37 cellular contexts compared by ENCODE assay signal in genomic region chr3:126446301-126446700, GRCh38. TPM values are rescaled to one million over a fixed set of nuclear protein-coding genes. Genes with fewer than 3 reads are reported as not detected.
A peak's percentile ranks its signal among the peaks of the same experiment; 100 is the strongest.
DNase-seq lines count a peak whose midpoint lies in the region; ATAC-seq and TF ChIP-seq lines count a peak whose summit lies in the region.
"Had no signal": no experiment of that assay in that cellular context is flagged by ENCODE, and none has a peak within 500 bp of the region (broad histone marks: within the 10 kb centered on the region; RNA-seq: fewer than 3 reads in every experiment).

No MANE protein-coding gene starts in this region.

- CTCF ChIA-PET in WTC11 (lab: Charles Lee): interaction anchor here (0.7 to 1.5 kb wide), 3 partner anchors 96 to 187 kb away, joined by 3 to 4 read pairs (median 4); no protein-coding TSS in a partner anchor

- peak; percentile 7 for DNase-seq in NCI-H2171 treated with DMSO at 0.1 percent for 48 hours (lab: John Stamatoyannopoulos, UW)
- no peak for DNase-seq in NCI-H2171 (lab: John Stamatoyannopoulos, UW)
- peak; percentile 46 for DNase-seq in WTC11 (ENCODE audit: low spot score)
- no peak for DNase-seq in right lobe of liver
- DNase-seq in stimulated activated CD8-positive, alpha-beta memory T cell treated with anti-CD3 and anti-CD28 coated beads, Interleukin-4, amount 100 ng/mL, for 48 hours: peak; percentile 19
- DNase-seq in effector CD4-positive, alpha-beta T cell: no peak
- DNase-seq in NCI-H748 (lab: John Stamatoyannopoulos, UW; ENCODE audit: unreplicated experiment): no peak
- no peak for DNase-seq in T-helper 9 cell
- DNase-seq: activated CD4-positive, alpha-beta T cell treated with anti-CD3 and anti-CD28 coated beads, Interleukin-2, amount 10 ng/mL, durations not matched to agents 7 days and 5 days; activated CD8-positive, alpha-beta memory T cell treated with anti-CD3 and anti-CD28 coated beads, Interleukin-2, amount 10 ng/mL, durations not matched to agents 7 days and 5 days; activated naive CD4-positive, alpha-beta T cell treated with Interleukin-2 at 50 U/mL for 16 hours; Calu3; central memory CD4-positive, alpha-beta T cell; GOT3; KBM-7; kidney glomerular epithelial cell; lower lobe of right lung; mucosa of descending colon; NCI-H1930; NCI-H774; SIG-M5; stimulated activated CD4-positive, alpha-beta T cell treated with anti-CD3 and anti-CD28 coated beads, Interleukin-1b, Interleukin-23, amount 100 ng/mL, for 48 hours; stimulated activated naive CD8-positive, alpha-beta T cell treated with anti-CD3 and anti-CD28 coated beads, Interleukin-15, Interleukin-2, amounts not matched to agents 100 U/mL and 50 U/mL, for 24 hours had no signal

- no peak overlapping the region for H3K4me3 ChIP-seq in right lobe of liver
- H3K4me3 ChIP-seq: adrenal gland, lower lobe of right lung, mucosa of descending colon, ovary, smooth muscle cell, thoracic aorta had no signal

- H3K36me3 ChIP-seq in right lobe of liver: peaks cover 0 to 9% (median 6%) of the 10 kb centered on the region in 4 donors
- H3K36me3 ChIP-seq: ovary had no signal

- peak; percentile 56 for ATAC-seq in WTC11
- peak; percentile 40 to 55 (median 48) for ATAC-seq in right lobe of liver
- ATAC-seq: activated CD8-positive, alpha-beta memory T cell treated with anti-CD3 and anti-CD28 coated beads, Interleukin-2, amount 10 ng/mL, durations not matched to agents 7 days and 5 days; esophagus mucosa; lower lobe of right lung; mucosa of descending colon; Panc1; stimulated activated naive CD8-positive, alpha-beta T cell treated with anti-CD3 and anti-CD28 coated beads, Interleukin-15, Interleukin-2, amounts not matched to agents 100 U/mL and 50 U/mL, for 24 hours had no signal

- H3K9me3 Mint-ChIP-seq in WTC11: no peaks in the 10 kb centered on the region
- H3K9me3 Mint-ChIP-seq: activated CD4-positive, alpha-beta T cell treated with anti-CD3 and anti-CD28 coated beads, Interleukin-2, amount 10 ng/mL, durations not matched to agents 7 days and 5 days; dendritic cell treated with granulocyte-macrophage colony-stimulating factor and Interleukin-4, amounts not matched to agents 40 ng/mL and 50 ng/mL, for 4 days; natural killer cell treated with Interleukin-12 subunit alpha and Interleukin-12 subunit beta and Interleukin-15 and Interleukin-18, amount 100 ng/mL, for 72 hours; T-helper 2 cell treated with Interferon-gamma antibody and Interleukin-4, amounts not matched to agents 5 μg/mL and 100 μg/mL, for 36 hours had no signal

- peaks cover 0 to 50% (median 23%) of the 10 kb centered on the region in 4 donors for H3K4me1 ChIP-seq in right lobe of liver
- H3K4me1 ChIP-seq: lower lobe of right lung had no signal

- no peak overlapping the region for H3K4me3 Mint-ChIP-seq in WTC11
- H3K4me3 Mint-ChIP-seq: activated CD4-positive, alpha-beta T cell treated with anti-CD3 and anti-CD28 coated beads, Interleukin-2, amount 10 ng/mL, durations not matched to agents 7 days and 5 days; activated CD8-positive, alpha-beta memory T cell treated with anti-CD3 and anti-CD28 coated beads, Interleukin-2, amount 10 ng/mL, durations not matched to agents 7 days and 5 days; dendritic cell treated with granulocyte-macrophage colony-stimulating factor and Interleukin-4, amounts not matched to agents 40 ng/mL and 50 ng/mL, for 4 days; natural killer cell treated with Interleukin-12 subunit alpha and Interleukin-12 subunit beta and Interleukin-15 and Interleukin-18, amount 100 ng/mL, for 72 hours; T-helper 2 cell treated with Interferon-gamma antibody and Interleukin-4, amounts not matched to agents 5 μg/mL and 100 μg/mL, for 36 hours had no signal

- TF ChIP-seq CTCF in WTC11 (IDR thresholded peaks at IDR 0.05) (no peak), right lobe of liver (IDR thresholded peaks at IDR 0.05) (no peak)

- H3K27ac Mint-ChIP-seq in WTC11: no peak overlapping the region; the same call in 1 of the 2 replicates
- H3K27ac Mint-ChIP-seq: activated CD4-positive, alpha-beta T cell treated with anti-CD3 and anti-CD28 coated beads, Interleukin-2, amount 10 ng/mL, durations not matched to agents 7 days and 5 days; activated CD8-positive, alpha-beta memory T cell treated with anti-CD3 and anti-CD28 coated beads, Interleukin-2, amount 10 ng/mL, durations not matched to agents 7 days and 5 days; dendritic cell treated with granulocyte-macrophage colony-stimulating factor and Interleukin-4, amounts not matched to agents 40 ng/mL and 50 ng/mL, for 4 days; natural killer cell treated with Interleukin-12 subunit alpha and Interleukin-12 subunit beta and Interleukin-15 and Interleukin-18, amount 100 ng/mL, for 72 hours; T-helper 2 cell treated with Interferon-gamma antibody and Interleukin-4, amounts not matched to agents 5 μg/mL and 100 μg/mL, for 36 hours had no signal

- peaks cover 6% of the 10 kb centered on the region for H3K36me3 Mint-ChIP-seq in WTC11
- H3K36me3 Mint-ChIP-seq: activated CD8-positive, alpha-beta memory T cell treated with anti-CD3 and anti-CD28 coated beads, Interleukin-2, amount 10 ng/mL, durations not matched to agents 7 days and 5 days had no signal

- TF ChIP-seq POLR2A in right lobe of liver (IDR thresholded peaks at IDR 0.05): no peak

- intact Hi-C loops in right lobe of liver (cut with DNase I): no loop called here

- no peaks in the 10 kb centered on the region for H3K27me3 Mint-ChIP-seq in WTC11 (ENCODE audit: low read depth)
- H3K27me3 Mint-ChIP-seq: activated CD4-positive, alpha-beta T cell treated with anti-CD3 and anti-CD28 coated beads, Interleukin-2, amount 10 ng/mL, durations not matched to agents 7 days and 5 days; activated CD8-positive, alpha-beta memory T cell treated with anti-CD3 and anti-CD28 coated beads, Interleukin-2, amount 10 ng/mL, durations not matched to agents 7 days and 5 days; dendritic cell treated with granulocyte-macrophage colony-stimulating factor and Interleukin-4, amounts not matched to agents 40 ng/mL and 50 ng/mL, for 4 days; natural killer cell treated with Interleukin-12 subunit alpha and Interleukin-12 subunit beta and Interleukin-15 and Interleukin-18, amount 100 ng/mL, for 72 hours had no signal

- peak overlapping the region in 1 of 3 donors; percentile 56 for H3K27ac ChIP-seq in right lobe of liver
- H3K27ac ChIP-seq: adrenal gland, lower lobe of right lung, ovary, thoracic aorta, VCaP had no signal

- WGBS in right lobe of liver (ENCODE audit: insufficient coverage, low coverage, low lambda C conversion rate, missing lambda C conversion rate): 79% methylated on average over 2 of the region's 8 CpGs

- H3K4me1 Mint-ChIP-seq in WTC11: peaks cover 26% of the 10 kb centered on the region
- H3K4me1 Mint-ChIP-seq: activated CD4-positive, alpha-beta T cell treated with anti-CD3 and anti-CD28 coated beads, Interleukin-2, amount 10 ng/mL, durations not matched to agents 7 days and 5 days; activated CD8-positive, alpha-beta memory T cell treated with anti-CD3 and anti-CD28 coated beads, Interleukin-2, amount 10 ng/mL, durations not matched to agents 7 days and 5 days had no signal

- POLR2A ChIA-PET in WTC11 (lab: Charles Lee): no interaction called here

- no peaks in the 10 kb centered on the region for H3K9me3 ChIP-seq in right lobe of liver
- H3K9me3 ChIP-seq: adrenal gland, lower lobe of right lung, mucosa of descending colon, ovary, thoracic aorta had no signal

- no peaks in the 10 kb centered on the region for H3K27me3 ChIP-seq in right lobe of liver
- H3K27me3 ChIP-seq: adrenal gland, ovary had no signal

TF ChIP-seq in WTC11, 78 proteins besides CTCF, POLR2A, EP300 and RAD21:
- TF ChIP-seq ZNF121 (CRISPR knock-in tag; IDR thresholded peaks at IDR 0.05): peak; percentile 47; the same call in 1 of the 2 replicates
- no peak for TF ChIP-seq KAT7 (CRISPR knock-in tag; IDR thresholded peaks at IDR 0.05; ENCODE audit: borderline replicate concordance)

RNA-seq across cellular contexts. Expression of gene ZXDC, which starts 29.4 kb away (rescaled TPM):
- total RNA-seq in WTC11 (2021) (32.9 to 34.7 TPM (median 33.4 TPM) in 3 replicates), right lobe of liver (10 to 100 TPM; 16.4 to 30.2 (median 24.0) TPM)

RNA-seq across cellular contexts. Expression of gene CFAP100, which starts 51.6 kb away (rescaled TPM):
- total RNA-seq in WTC11 (2021) (0.41 TPM in 1 of 3 replicates, not detected in the others), right lobe of liver (not detected)
- total RNA-seq: activated CD4-positive, alpha-beta T cell treated with anti-CD3 and anti-CD28 coated beads, Interleukin-2, amount 10 ng/mL, durations not matched to agents 7 days and 5 days; activated CD8-positive, alpha-beta memory T cell treated with anti-CD3 and anti-CD28 coated beads, Interleukin-2, amount 10 ng/mL, durations not matched to agents 7 days and 5 days; adrenal gland; Calu3; esophagus mucosa; fibroblast of villous mesenchyme; HT1080; M059J; mucosa of descending colon; natural killer cell treated with Interleukin-12 subunit alpha and Interleukin-12 subunit beta and Interleukin-15 and Interleukin-18, amount 100 ng/mL, for 72 hours; renal cortical epithelial cell; smooth muscle cell; thoracic aorta had no signal

Comparison
In these comparisons a context has a peak if more than half of its experiments do, and no peak if none do; other contexts are left out.
1. DNase-seq: peak in NCI-H2171 treated with DMSO at 0.1 percent for 48 hours (single experiment), WTC11 (single experiment) and stimulated activated CD8-positive, alpha-beta memory T cell treated with anti-CD3 and anti-CD28 coated beads, Interleukin-4, amount 100 ng/mL, for 48 hours (single experiment); none in NCI-H2171 (single experiment), right lobe of liver (0 of 3), effector CD4-positive, alpha-beta T cell (single experiment), NCI-H748 (single experiment) and T-helper 9 cell (single experiment).